In genomic region chr9:6944093-6944551, GRCh38 we compare ENCODE assay signal across 13 cellular contexts.
DNase-seq lines count a peak whose midpoint lies in the region; FAIRE-seq and TF ChIP-seq lines count a peak whose summit lies in the region.
"Had no signal": no experiment of that assay in that cellular context is flagged by ENCODE, and none has a peak within 500 bp of the region (broad histone marks: within the 10 kb centered on the region; RNA-seq: fewer than 3 reads in every experiment).

No MANE protein-coding gene starts in this region.

- no peaks in the 10 kb centered on the region for H3K79me2 ChIP-seq in endothelial cell of umbilical vein (ENCODE audit: control insufficient read depth, insufficient read depth, low read length)

- H4K20me1 ChIP-seq in endothelial cell of umbilical vein (replicated peaks; ENCODE audit: control insufficient read depth, extremely low read depth, insufficient read depth, low read length) = no peaks in the 10 kb centered on the region

- no peaks in the 10 kb centered on the region for H3K9me1 ChIP-seq in endothelial cell of umbilical vein (replicated peaks; ENCODE audit: control insufficient read depth, extremely low read depth, insufficient read depth, low read length)

- H2AFZ ChIP-seq in endothelial cell of umbilical vein (ENCODE audit: low read depth, low read length) = no peak overlapping the region

- POLR2A ChIA-PET in endothelial cell of umbilical vein (lab: Charles Lee) = interaction anchor here (0.9 kb wide), 1 partner anchor 13 kb away, joined by 8 read pairs; no protein-coding TSS in a partner anchor

- H3K27ac ChIP-seq in endothelial cell of umbilical vein (ENCODE audit: insufficient read depth, low read depth, low read length) = peak overlapping the region; percentile 20
- no peak overlapping the region for H3K27ac ChIP-seq in thyroid gland
- H3K27ac ChIP-seq: SJCRH30 had no signal

- H3K4me3 Mint-ChIP-seq in activated naive CD8-positive, alpha-beta T cell treated with anti-CD3 and anti-CD28 coated beads for 36 hours = no peak overlapping the region
- H3K4me3 Mint-ChIP-seq: B cell, neural crest cell had no signal

- peak; percentile 92 for FAIRE-seq in endothelial cell of umbilical vein (lab: Jason Lieb, UNC)
- FAIRE-seq: GM19239 had no signal

- TF ChIP-seq POLR2A in endothelial cell of umbilical vein (IDR thresholded peaks at IDR 0.05; ENCODE audit: low read depth, low read length) = no peak
- TF ChIP-seq POLR2A in thyroid gland (IDR thresholded peaks at IDR 0.05) = no peak

- 73 to 88% methylated on average over 1 of the region's 1 CpG for WGBS in thyroid gland, 2 donors

- H3K9ac ChIP-seq in endothelial cell of umbilical vein (replicated peaks; ENCODE audit: extremely low read depth, insufficient read depth, low read length) (no peak overlapping the region), skeletal muscle satellite cell (ENCODE audit: low read depth, low read length) (peak overlapping the region; percentile 28)

- H3K27ac Mint-ChIP-seq in activated naive CD8-positive, alpha-beta T cell treated with anti-CD3 and anti-CD28 coated beads for 36 hours = no peak overlapping the region
- H3K27ac Mint-ChIP-seq: B cell had no signal

- dilution Hi-C loops in endothelial cell of umbilical vein (cut with MboI; ENCODE audit: extremely low pct_ligation_motif_present, low sequenced_read_pairs) = no loop called here

- no TSS peak for BruUV-seq in endothelial cell of umbilical vein (replicated peaks; lab: Mats Ljungman, UMichigan)

- H3K36me3 ChIP-seq in endothelial cell of umbilical vein (ENCODE audit: control insufficient read depth in 2 of 2, extremely low read depth in 1 of 2, insufficient read depth in 2 of 2, low read length in 2 of 2) (no peaks in the 10 kb centered on the region), skeletal muscle satellite cell (ENCODE audit: insufficient read depth, low read length) (no peaks in the 10 kb centered on the region), thyroid gland (no peaks in the 10 kb centered on the region)
- H3K36me3 ChIP-seq: SJCRH30 had no signal

- no peak for TF ChIP-seq CTCF in endothelial cell of umbilical vein (IDR thresholded peaks at IDR 0.05; ENCODE audit: extremely low read depth in 1 of 2, insufficient read depth in 1 of 2, low read depth in 1 of 2, low read length in 2 of 2)
- no peak for TF ChIP-seq CTCF in thyroid gland (IDR thresholded peaks at IDR 0.05)

- CTCF ChIA-PET in endothelial cell of umbilical vein (lab: Charles Lee) = interaction anchor here (0.6 to 2.1 kb wide), 14 partner anchors 9 to 591 kb away, joined by 3 to 12 read pairs (median 6); no protein-coding TSS in a partner anchor

- H3K36me3 Mint-ChIP-seq in activated naive CD8-positive, alpha-beta T cell treated with anti-CD3 and anti-CD28 coated beads for 36 hours = peaks cover 13% of the 10 kb centered on the region

- peaks cover 1% of the 10 kb centered on the region for H3K9me3 Mint-ChIP-seq in activated naive CD8-positive, alpha-beta T cell treated with anti-CD3 and anti-CD28 coated beads for 36 hours

- H3K9me3 ChIP-seq in endothelial cell of umbilical vein (replicated peaks; ENCODE audit: control insufficient read depth, insufficient read depth, low read length) = no peaks in the 10 kb centered on the region
- H3K9me3 ChIP-seq in skeletal muscle satellite cell (replicated peaks; ENCODE audit: low read length) = no peaks in the 10 kb centered on the region
- H3K9me3 ChIP-seq in thyroid gland = no peaks in the 10 kb centered on the region
- H3K9me3 ChIP-seq: SJCRH30 had no signal

- H3K4me1 ChIP-seq in endothelial cell of umbilical vein (ENCODE audit: control insufficient read depth, extremely low read depth, insufficient read depth, low read length) (peaks cover 19% of the 10 kb centered on the region), skeletal muscle satellite cell (ENCODE audit: control insufficient read depth, insufficient read depth, low read length) (peaks cover 31% of the 10 kb centered on the region), thyroid gland (no peaks in the 10 kb centered on the region)

- no peaks in the 10 kb centered on the region for H3K27me3 Mint-ChIP-seq in activated naive CD8-positive, alpha-beta T cell treated with anti-CD3 and anti-CD28 coated beads for 36 hours
- H3K27me3 Mint-ChIP-seq: B cell had no signal

- intact Hi-C loops in endothelial cell of umbilical vein (cut with micrococcal nuclease) (no loop called here), thyroid gland (cut with DNase I) (no loop called here)

- peaks cover 25% of the 10 kb centered on the region for H3K4me1 Mint-ChIP-seq in activated naive CD8-positive, alpha-beta T cell treated with anti-CD3 and anti-CD28 coated beads for 36 hours

- H3K4me3 ChIP-seq in endothelial cell of umbilical vein (replicated peaks in 1 of 3; ENCODE audit: insufficient read depth in 1 of 3, low read depth in 1 of 3, low read length in 3 of 3) = no peak overlapping the region
- H3K4me3 ChIP-seq in skeletal muscle satellite cell (ENCODE audit: low read length) = no peak overlapping the region
- H3K4me3 ChIP-seq in thyroid gland (replicated peaks in 1 of 3) = no peak overlapping the region
- H3K4me3 ChIP-seq: SJCRH30 had no signal

- H3K4me2 ChIP-seq in endothelial cell of umbilical vein (ENCODE audit: insufficient read depth, low read length) (peak overlapping the region; percentile 51), skeletal muscle satellite cell (ENCODE audit: low read length) (peak overlapping the region; percentile 55)

- H3K27me3 ChIP-seq in endothelial cell of umbilical vein (ENCODE audit: control insufficient read depth in 2 of 2, insufficient read depth in 2 of 2, low read length in 2 of 2) (no peaks in the 10 kb centered on the region), skeletal muscle satellite cell (ENCODE audit: control insufficient read depth, insufficient read depth, low read length) (no peaks in the 10 kb centered on the region), thyroid gland (no peaks in the 10 kb centered on the region)
- H3K27me3 ChIP-seq: SJCRH30 had no signal

- peak; percentile 9 for DNase-seq in NCI-H2171 treated with DMSO at 0.1 percent for 48 hours (lab: John Stamatoyannopoulos, UW)
- DNase-seq in NCI-H2171 (lab: John Stamatoyannopoulos, UW) = no peak
- DNase-seq in NCI-H345 treated with DMSO at 0.1 percent for 48 hours (lab: John Stamatoyannopoulos, UW; ENCODE audit: unreplicated experiment) = peak; percentile 29
- peak; percentile 80 for DNase-seq in endothelial cell of umbilical vein (ENCODE audit: low read depth, low spot score)
- DNase-seq in thyroid gland = no peak
- no peak for DNase-seq in occipital lobe (lab: John Stamatoyannopoulos, UW)
- DNase-seq in activated naive CD8-positive, alpha-beta T cell treated with anti-CD3 and anti-CD28 coated beads for 36 hours = no peak
- DNase-seq: activated CD8-positive, alpha-beta memory T cell treated with anti-CD3 and anti-CD28 coated beads, Interleukin-2, amount 50 U/mL, for 48 hours; SJCRH30 had no signal

TF ChIP-seq in endothelial cell of umbilical vein, 7 proteins besides CTCF, POLR2A, EP300 and RAD21:
- TF ChIP-seq EZH2 (IDR thresholded peaks at IDR 0.05; ENCODE audit: borderline replicate concordance, low read depth, low read length, severe bottlenecking) (no peak), FOS (IDR thresholded peaks at IDR 0.05; ENCODE audit: borderline replicate concordance, insufficient read depth, low read length) (peak; percentile 71), JUN (IDR thresholded peaks at IDR 0.05; ENCODE audit: borderline replicate concordance, insufficient read depth, insufficient read length, low read depth) (peak; percentile 93)
TF ChIP-seq in endothelial cell of umbilical vein: peak in this region for 2.

Comparison
In these comparisons a context has a peak if more than half of its experiments do, and no peak if none do; other contexts are left out.
1. DNase-seq: peak in NCI-H2171 treated with DMSO at 0.1 percent for 48 hours (single experiment), NCI-H345 treated with DMSO at 0.1 percent for 48 hours (single experiment) and endothelial cell of umbilical vein (single experiment); none in NCI-H2171 (single experiment), thyroid gland (0 of 2), occipital lobe (single experiment) and activated naive CD8-positive, alpha-beta T cell treated with anti-CD3 and anti-CD28 coated beads for 36 hours (single experiment).